In the genomic region with DNA sequence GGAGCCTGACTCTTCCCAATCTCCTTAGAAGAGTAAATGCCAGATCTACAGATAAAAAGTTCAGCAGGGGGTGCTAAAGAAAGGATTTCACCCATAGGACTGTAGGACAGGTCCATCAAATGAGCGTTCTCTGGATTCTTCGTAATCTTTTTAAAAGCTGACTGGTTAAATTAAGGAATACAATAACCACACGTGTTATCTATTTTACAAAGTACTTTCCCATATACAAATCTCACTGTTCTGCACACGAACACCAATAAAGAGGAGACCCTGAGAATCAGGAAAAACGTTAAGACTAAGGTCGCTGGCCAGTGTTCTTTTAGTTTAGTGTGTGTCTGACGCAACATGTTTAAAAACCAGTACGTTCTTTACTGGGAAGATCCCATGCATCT, we compare ENCODE assay signal across 1 cellular context.
TF ChIP-seq lines count a peak whose summit lies in the region.

No MANE protein-coding gene starts in this region.

TF ChIP-seq in IMR-90, 13 proteins besides CTCF, POLR2A, EP300 and RAD21:
- TF ChIP-seq CEBPB (IDR thresholded peaks at IDR 0.05; ENCODE audit: low read depth, low read length), result peak; percentile 81
- TF ChIP-seq CHD1 (IDR thresholded peaks at IDR 0.05; ENCODE audit: low read depth, low read length), result no peak
- TF ChIP-seq SMC3 (IDR thresholded peaks at IDR 0.05; ENCODE audit: low read depth, low read length), result peak; percentile 53
